34 cellular contexts compared by ENCODE assay signal in genomic region chr6:150084426-150084825, GRCh38. TPM values are rescaled to one million over a fixed set of nuclear protein-coding genes. Genes with fewer than 3 reads are reported as not detected.
"Had no signal": no experiment of that assay in that cellular context is flagged by ENCODE, and none has a peak within 500 bp of the region (broad histone marks: within the 10 kb centered on the region; RNA-seq: fewer than 3 reads in every experiment).

No MANE protein-coding gene starts in this region.

- H3K9me3 Mint-ChIP-seq: activated CD4-positive, alpha-beta memory T cell treated with anti-CD3 and anti-CD28 coated beads for 36 hours; activated CD4-positive, alpha-beta T cell treated with anti-CD3 and anti-CD28 coated beads, Interleukin-2, amount 10 ng/mL, durations not matched to agents 24 days and 14 days; activated T-cell treated with anti-CD3 and anti-CD28 coated beads, Interleukin-2, amount 50 U/mL, for 4 hours; activated T-helper 17 cell treated with anti-CD3 and anti-CD28 coated beads, Interleukin-2, amount 50 U/mL, for 72 hours; central memory CD8-positive, alpha-beta T cell; dendritic cell treated with granulocyte-macrophage colony-stimulating factor and Interleukin-4, amounts not matched to agents 40 ng/mL and 50 ng/mL, for 4 days had no signal

- H3K9me3 ChIP-seq: esophagus muscularis mucosa, gastroesophageal sphincter had no signal

- FAIRE-seq: astrocyte, bronchial epithelial cell had no signal

- H3K4me1 ChIP-seq: esophagus muscularis mucosa, gastroesophageal sphincter had no signal

- H3K4me3 Mint-ChIP-seq: activated CD4-positive, alpha-beta memory T cell treated with anti-CD3 and anti-CD28 coated beads for 36 hours; activated CD4-positive, alpha-beta T cell treated with anti-CD3 and anti-CD28 coated beads for 36 hours; activated CD4-positive, alpha-beta T cell treated with anti-CD3 and anti-CD28 coated beads, Interleukin-2, amount 10 ng/mL, durations not matched to agents 24 days and 14 days; activated CD8-positive, alpha-beta T cell treated with anti-CD3 and anti-CD28 coated beads, Interleukin-2, amount 10 ng/mL, durations not matched to agents 7 days and 5 days; activated naive CD8-positive, alpha-beta T cell; activated T-cell treated with anti-CD3 and anti-CD28 coated beads, Interleukin-2, amount 50 U/mL, for 4 hours; activated T-helper 17 cell treated with anti-CD3 and anti-CD28 coated beads, Interleukin-2, amount 50 U/mL, for 72 hours; central memory CD8-positive, alpha-beta T cell; dendritic cell treated with granulocyte-macrophage colony-stimulating factor and Interleukin-4, amounts not matched to agents 40 ng/mL and 50 ng/mL, for 4 days had no signal

- H3K27ac Mint-ChIP-seq: activated CD4-positive, alpha-beta memory T cell treated with anti-CD3 and anti-CD28 coated beads for 36 hours; activated CD4-positive, alpha-beta T cell treated with anti-CD3 and anti-CD28 coated beads for 36 hours; activated CD4-positive, alpha-beta T cell treated with anti-CD3 and anti-CD28 coated beads, Interleukin-2, amount 10 ng/mL, durations not matched to agents 24 days and 14 days; activated CD8-positive, alpha-beta T cell treated with anti-CD3 and anti-CD28 coated beads, Interleukin-2, amount 10 ng/mL, durations not matched to agents 7 days and 5 days; activated naive CD8-positive, alpha-beta T cell; activated T-helper 17 cell treated with anti-CD3 and anti-CD28 coated beads, Interleukin-2, amount 50 U/mL, for 72 hours; dendritic cell treated with granulocyte-macrophage colony-stimulating factor and Interleukin-4, amounts not matched to agents 40 ng/mL and 50 ng/mL, for 4 days had no signal

- H3K4me3 ChIP-seq: coronary artery, dorsolateral prefrontal cortex, esophagus muscularis mucosa, gastroesophageal sphincter had no signal

- H3K27ac ChIP-seq: brain microvascular endothelial cell, coronary artery, dorsolateral prefrontal cortex, esophagus muscularis mucosa, gastroesophageal sphincter had no signal

- DNase-seq: activated CD4-positive, alpha-beta memory T cell treated with anti-CD3 and anti-CD28 coated beads for 36 hours; activated CD4-positive, alpha-beta T cell treated with anti-CD3 and anti-CD28 coated beads for 36 hours; activated CD4-positive, alpha-beta T cell treated with anti-CD3 and anti-CD28 coated beads, Interleukin-2, amount 10 ng/mL, durations not matched to agents 24 days and 14 days; activated CD4-positive, CD25-positive, alpha-beta regulatory T cell; activated CD4-positive, CD25-positive, alpha-beta regulatory T cell treated with anti-CD3 and anti-CD28 coated beads, Interleukin-2, amount 50 U/mL, for 72 hours; activated CD8-positive, alpha-beta T cell treated with anti-CD3 and anti-CD28 coated beads, Interleukin-2, amount 10 ng/mL, durations not matched to agents 7 days and 5 days; activated effector memory CD4-positive, alpha-beta T cell treated with Interleukin-2 at 50 U/mL for 16 hours; activated gamma-delta T cell treated with Interleukin-2 at 50 U/mL for 16 hours; activated naive CD4-positive, alpha-beta T cell treated with anti-CD3 and anti-CD28 coated beads, Interleukin-2, amount 50 U/mL, for 16 hours; activated naive CD4-positive, alpha-beta T cell treated with Interleukin-2 at 50 U/mL for 16 hours; activated T-cell treated with anti-CD3 and anti-CD28 coated beads, Interleukin-2, amount 50 U/mL, for 4 hours; amniotic stem cell; anterior cingulate cortex; brain microvascular endothelial cell; effector memory CD4-positive, alpha-beta T cell; erythroblast; foreskin melanocyte; T-helper 2 cell had no signal

- H3K36me3 Mint-ChIP-seq: activated CD4-positive, alpha-beta memory T cell treated with anti-CD3 and anti-CD28 coated beads for 36 hours; activated naive CD8-positive, alpha-beta T cell had no signal

- H3K36me3 ChIP-seq: brain microvascular endothelial cell, esophagus muscularis mucosa, gastroesophageal sphincter had no signal

- ATAC-seq: activated CD4-positive, alpha-beta T cell treated with anti-CD3 and anti-CD28 coated beads for 36 hours; activated CD8-positive, alpha-beta T cell treated with anti-CD3 and anti-CD28 coated beads, Interleukin-2, amount 10 ng/mL, durations not matched to agents 7 days and 5 days; activated T-cell treated with anti-CD3 and anti-CD28 coated beads, Interleukin-2, amount 50 U/mL, for 4 hours; gastroesophageal sphincter had no signal

RNA-seq across cellular contexts. Expression of gene PPP1R14C, which starts 58.4 kb away (rescaled TPM):
- total RNA-seq: activated CD8-positive, alpha-beta T cell treated with anti-CD3 and anti-CD28 coated beads, Interleukin-2, amount 10 ng/mL, durations not matched to agents 7 days and 5 days; activated T-helper 17 cell treated with anti-CD3 and anti-CD28 coated beads, Interleukin-2, amount 50 U/mL, for 72 hours; fibroblast of villous mesenchyme; T-helper 1 cell treated with Interleukin-12 subunit alpha and Interleukin-12 subunit beta and Interleukin-4 antibody, amounts not matched to agents 30 ng/mL and 1 ng/mL, for 36 hours had no signal
- polyA plus RNA-seq: fibroblast of lung had no signal

RNA-seq across cellular contexts. Expression of gene RAET1L, which starts 59.1 kb away (rescaled TPM):
- total RNA-seq: activated CD4-positive, alpha-beta memory T cell treated with anti-CD3 and anti-CD28 coated beads for 36 hours; activated CD4-positive, alpha-beta T cell treated with anti-CD3 and anti-CD28 coated beads for 36 hours; activated CD4-positive, alpha-beta T cell treated with anti-CD3 and anti-CD28 coated beads, Interleukin-2, amount 10 ng/mL, durations not matched to agents 24 days and 14 days; activated CD8-positive, alpha-beta T cell treated with anti-CD3 and anti-CD28 coated beads, Interleukin-2, amount 10 ng/mL, durations not matched to agents 7 days and 5 days; activated T-cell treated with anti-CD3 and anti-CD28 coated beads, Interleukin-2, amount 50 U/mL, for 4 hours; activated T-helper 17 cell treated with anti-CD3 and anti-CD28 coated beads, Interleukin-2, amount 50 U/mL, for 72 hours; astrocyte; cardiac septum; cerebellum; dorsolateral prefrontal cortex; esophagus muscularis mucosa; fibroblast of lung; fibroblast of villous mesenchyme; glomerular endothelial cell; T-helper 1 cell treated with Interleukin-12 subunit alpha and Interleukin-12 subunit beta and Interleukin-4 antibody, amounts not matched to agents 30 ng/mL and 1 ng/mL, for 36 hours had no signal
- polyA plus RNA-seq: fibroblast of lung had no signal
